Comparison of ENCODE assay signal across 8 cellular contexts in genomic region chr9:93453047-93453914, GRCh38. TPM values are rescaled to one million over a fixed set of nuclear protein-coding genes. Genes with fewer than 3 reads are reported as not detected.
DNase-seq lines count a peak whose midpoint lies in the region; ATAC-seq, FAIRE-seq and TF ChIP-seq lines count a peak whose summit lies in the region.

Gene FAM120AOS, minus strand, starts transcription at chr9:93453581. Its CDS starts 872 bp downstream, at chr9:93452709.

- H3K4me3 ChIP-seq in AG09309 (ENCODE audit: control insufficient read depth, low read depth, low read length) (peak within 1 kb of the TSS; percentile 59), keratinocyte (ENCODE audit: control insufficient read depth in 2 of 3, extremely low read depth in 1 of 3, insufficient read depth in 2 of 3, low read depth in 1 of 3, low read length in 3 of 3) (peak within 1 kb of the TSS; percentile 90 to 96 (median 92))

- ATAC-seq in GM19025 (IDR thresholded peaks at IDR 0.05; ENCODE audit: low read depth, unreplicated experiment): peak; percentile 47
- peak; percentile 58 for ATAC-seq in HG03342 (IDR thresholded peaks at IDR 0.05; ENCODE audit: unreplicated experiment)

- H3K4me2 ChIP-seq in keratinocyte (ENCODE audit: control insufficient read depth, extremely low read depth, insufficient read depth, low read depth, low read length): peak within 1 kb of the TSS; percentile 77

- H4K20me1 ChIP-seq in keratinocyte (ENCODE audit: control insufficient read depth, extremely low read depth, insufficient read depth, low read length): peaks cover 4% of the 10 kb centered on the region

- peaks cover 30% of the 10 kb centered on the region for H3K4me1 ChIP-seq in keratinocyte (ENCODE audit: control insufficient read depth, extremely low read depth, insufficient read depth, low read length)

- H3K9me3 ChIP-seq in keratinocyte (ENCODE audit: control insufficient read depth, low read depth, low read length): no peaks in the 10 kb centered on the region

- dilution Hi-C loops in keratinocyte (cut with MboI; ENCODE audit: extremely low pct_ligation_motif_present, low sequenced_read_pairs): no loop called here

- peak; percentile 4 for TF ChIP-seq CTCF in AG09309 (IDR thresholded peaks at IDR 0.05; ENCODE audit: control insufficient read depth, insufficient read depth, low read depth, low read length, missing control alignments)
- TF ChIP-seq CTCF in keratinocyte (optimal IDR thresholded peaks at IDR 0.05 in 1 of 3, IDR thresholded peaks at IDR 0.05 in 1 of 3, conservative IDR thresholded peaks at IDR 0.05 in 1 of 3; ENCODE audit: extremely low read depth in 1 of 3, insufficient read depth in 2 of 3, low read length in 3 of 3): no peak

- H3K36me3 ChIP-seq in keratinocyte (ENCODE audit: control insufficient read depth in 2 of 2, extremely low read depth in 1 of 2, insufficient read depth in 2 of 2, low read length in 2 of 2): peaks cover 0 to 2% of the 10 kb centered on the region in 2 experiments

- peak within 1 kb of the TSS; percentile 85 for H3K27ac ChIP-seq in keratinocyte (ENCODE audit: control insufficient read depth, insufficient read depth, low read length)

- peak within 1 kb of the TSS; percentile 63 for H2AFZ ChIP-seq in keratinocyte (ENCODE audit: control insufficient read depth, low read length)

- H3K9ac ChIP-seq in keratinocyte (ENCODE audit: control insufficient read depth, extremely low read depth, insufficient read depth, low read length): peak within 1 kb of the TSS; percentile 92

- H3K9me1 ChIP-seq in keratinocyte (ENCODE audit: control insufficient read depth, extremely low read depth, insufficient read depth, low read length): no peaks in the 10 kb centered on the region

- DNase-seq in AG09309 (ENCODE audit: low read depth): peak; percentile 80
- peak; percentile 84 for DNase-seq in NCI-H446 treated with DMSO at 0.1 percent for 48 hours (lab: John Stamatoyannopoulos, UW)
- DNase-seq in activated CD4-positive, alpha-beta T cell treated with anti-CD3 and anti-CD28 coated beads for 1 hour: peak; percentile 70
- DNase-seq in cerebellum (ENCODE audit: low spot score): peak; percentile 94
- peak; percentile 80 for DNase-seq in keratinocyte (ENCODE audit: low read depth, low spot score)
- peak; percentile 61 to 62 for DNase-seq in stimulated activated CD4-positive, alpha-beta T cell treated with anti-CD3 and anti-CD28 coated beads, Interleukin-15, amount 100 ng/mL, for 1 hour (ENCODE audit: low read depth in 1 of 2, low spot score in 1 of 2)

- no peaks in the 10 kb centered on the region for H3K27me3 ChIP-seq in keratinocyte (ENCODE audit: control insufficient read depth, extremely low read depth, insufficient read depth, low read length)

- FAIRE-seq in keratinocyte (lab: Jason Lieb, UNC): peak; percentile 92

- peaks cover 67% of the 10 kb centered on the region for H3K79me2 ChIP-seq in keratinocyte (ENCODE audit: control insufficient read depth, insufficient read depth, low read length)

RNA-seq across cellular contexts. Expression of gene FAM120AOS, which starts in this region (rescaled TPM):
- total RNA-seq in cerebellum: 24.7 TPM
- 15.6 to 18.6 TPM (median 16.1 TPM) in 3 replicates for polyA plus RNA-seq in keratinocyte
- polyA plus RNA-seq in keratinocyte (2011; ENCODE audit: low read depth): 8.2 TPM
- polyA plus RNA-seq in keratinocyte (2011; cell fraction: cytosol; rRNA removed): 11.9 and 20.7 TPM in 2 replicates
- 12.7 and 14.1 TPM in 2 replicates for polyA plus RNA-seq in keratinocyte (2011; cell fraction: nucleus; rRNA removed)
- polyA plus RNA-seq in keratinocyte (2012; ENCODE audit: low replicate concordance): 11.6 and 13.0 TPM in 2 replicates
- polyA minus RNA-seq in keratinocyte: 4.4 to 11.1 TPM (median 8.6 TPM) in 3 replicates
- 9.8 TPM for polyA minus RNA-seq in keratinocyte (2011; cell fraction: cytosol; rRNA and poly(A)+ RNA removed)
- 4.3 and 5.7 TPM in 2 replicates for polyA minus RNA-seq in keratinocyte (2011; cell fraction: nucleus; rRNA and poly(A)+ RNA removed)

Comparison
In these comparisons a context has a peak if more than half of its experiments do, and no peak if none do; other contexts are left out.
1. Peak in every context shown above with its lines: DNase-seq, ATAC-seq, H3K4me3 ChIP-seq and H3K27ac ChIP-seq.